Comparison of ENCODE assay signal across 8 cellular contexts in the genomic region with DNA sequence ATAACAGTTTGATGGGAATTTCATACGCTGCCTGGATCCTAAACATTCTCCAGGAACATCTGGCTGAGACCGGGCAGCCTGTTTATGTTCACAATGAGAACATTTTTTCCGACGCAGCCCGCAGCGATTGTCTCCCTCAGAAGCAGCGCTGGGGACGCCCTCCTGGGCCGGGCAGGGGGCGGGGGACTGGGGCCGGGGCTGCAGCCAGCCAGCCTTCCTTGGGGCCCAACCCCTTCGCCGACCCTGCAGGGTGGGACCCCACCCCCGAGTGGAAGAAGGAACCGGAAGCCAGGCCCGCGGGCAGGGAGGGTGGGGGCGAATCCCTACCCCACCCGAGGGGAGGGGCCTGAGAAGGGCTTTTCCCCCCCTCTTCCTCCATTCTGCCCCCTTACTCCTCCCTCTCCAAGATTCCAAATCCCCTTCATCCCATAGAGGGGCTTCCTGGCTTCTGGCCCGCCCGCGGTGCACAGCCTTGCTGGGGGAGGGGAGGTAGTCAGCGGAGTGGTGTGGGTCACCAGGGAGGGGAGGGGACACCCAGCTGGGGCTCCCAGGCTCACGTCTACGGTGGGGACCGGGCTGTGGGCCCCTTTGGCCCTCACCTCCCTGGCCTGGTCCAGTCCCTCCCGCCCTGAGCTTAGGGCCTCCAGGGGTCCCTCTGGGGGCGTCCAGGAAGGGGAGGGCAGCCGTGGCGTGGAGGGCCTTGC.
DNase-seq lines count a peak whose midpoint lies in the region; ATAC-seq, FAIRE-seq and TF ChIP-seq lines count a peak whose summit lies in the region.

No MANE protein-coding gene starts in this region.

- DNase-seq in COLO668 (lab: John Stamatoyannopoulos, UW; ENCODE audit: unreplicated experiment) (peak; percentile 25), SJSA1 (ENCODE audit: low read depth in 1 of 2, low spot score in 2 of 2) (peak; percentile 91 to 95), H1 (ENCODE audit: low read depth in 1 of 2, low spot score in 2 of 2) (peak in 1 of 2 experiments; percentile 70), mucosa of gallbladder (ENCODE audit: low spot score) (peak; percentile 52), ureter (ENCODE audit: low spot score) (peak; percentile 85), middle frontal gyrus (ENCODE audit: extremely low spot score, low spot score) (no peak)

- H2AK5ac ChIP-seq in H1 (ENCODE audit: low read depth, low read length): no peak overlapping the region

- peak overlapping the region in 3 of 4 experiments; percentile 12 to 51 (median 36); a peak in 3 of 7 replicates for H3K9ac ChIP-seq in H1 (replicated peaks in 1 of 4; ENCODE audit: extremely low read depth in 1 of 4, low read depth in 3 of 4, low read length in 3 of 4)

- H3K4me3 ChIP-seq in SJSA1 (peak overlapping the region; percentile 34), H1 (ENCODE audit: extremely low read depth in 1 of 4, insufficient read depth in 2 of 4, low read depth in 3 of 4, low read length in 4 of 4) (peak overlapping the region; percentile 39 to 72 (median 54))

- no peak overlapping the region; the same call in 1 of the 2 replicates for H2BK15ac ChIP-seq in H1 (ENCODE audit: low read length)

- peak overlapping the region; percentile 91 for H3K27ac ChIP-seq in SJSA1
- H3K27ac ChIP-seq in H1 (ENCODE audit: low read depth, low read length): no peak overlapping the region

- no peak overlapping the region for H2BK20ac ChIP-seq in H1 (ENCODE audit: low read length)

- peak overlapping the region; percentile 83 for H3K18ac ChIP-seq in H1 (ENCODE audit: extremely low read depth, low read length)

- no peak overlapping the region for H2BK120ac ChIP-seq in H1 (replicated peaks; ENCODE audit: low read depth, low read length)

- H3K4me1 ChIP-seq in SJSA1 (replicated peaks) (peaks cover 35% of the 10 kb centered on the region), H1 (replicated peaks in 1 of 4; ENCODE audit: control insufficient read depth in 3 of 4, insufficient read depth in 4 of 4, low read length in 3 of 4) (peaks cover 0 to 20% (median 11%) of the 10 kb centered on the region in 4 experiments; a peak in 6 of 7 replicates)

- H2AFZ ChIP-seq in H1 (ENCODE audit: low read length): peak overlapping the region; percentile 19; the same call in 1 of the 2 replicates

- H4K20me1 ChIP-seq in H1 (replicated peaks in 1 of 2; ENCODE audit: control insufficient read depth in 1 of 2, insufficient read depth in 2 of 2, low read length in 2 of 2): no peaks in the 10 kb centered on the region

- no peak for TF ChIP-seq EP300 in H1 (IDR thresholded peaks at IDR 0.05; ENCODE audit: borderline replicate concordance in 1 of 2, low read depth in 2 of 2, low read length in 2 of 2)

- no peaks in the 10 kb centered on the region for H3K79me1 ChIP-seq in H1 (ENCODE audit: low read depth, low read length)

- no peak overlapping the region for H3K4ac ChIP-seq in H1 (replicated peaks; ENCODE audit: insufficient read length, low read depth, low read length)

- no peak for TF ChIP-seq POLR2A in H1 (IDR thresholded peaks at IDR 0.05; ENCODE audit: control extremely low read depth in 1 of 2, low read depth in 2 of 2, low read length in 2 of 2)

- FAIRE-seq in H1 (lab: Jason Lieb, UNC): no peak

- H3K36me3 ChIP-seq in SJSA1 (no peaks in the 10 kb centered on the region), H1 (ENCODE audit: control insufficient read depth in 2 of 4, insufficient read depth in 4 of 4, low read length in 3 of 4) (no peaks in the 10 kb centered on the region)

- H3K27me3 ChIP-seq in SJSA1 (replicated peaks) (no peaks in the 10 kb centered on the region), H1 (replicated peaks in 1 of 4; ENCODE audit: control insufficient read depth in 3 of 4, extremely low read depth in 1 of 4, insufficient read depth in 3 of 4, low read length in 3 of 4) (no peaks in the 10 kb centered on the region; a peak in 2 of 7 replicates)

- H3K79me2 ChIP-seq in H1 (ENCODE audit: control insufficient read depth in 1 of 2, insufficient read depth in 2 of 2, low read length in 2 of 2): no peaks in the 10 kb centered on the region

- peak overlapping the region; percentile 2 for H4K5ac ChIP-seq in H1 (ENCODE audit: insufficient read length, low read depth, low read length)

- H4K8ac ChIP-seq in H1 (ENCODE audit: extremely low read depth, insufficient read depth, low read length): peak overlapping the region; percentile 81; the same call in 1 of the 2 replicates

- no peak overlapping the region for H3K14ac ChIP-seq in H1 (ENCODE audit: insufficient read length)

- TF ChIP-seq CTCF in H1 (IDR thresholded peaks at IDR 0.05; ENCODE audit: control extremely low read depth in 1 of 3, insufficient read depth in 1 of 3, low read depth in 1 of 3, low read length in 3 of 3): no peak

- H3K9me3 ChIP-seq in SJSA1 (replicated peaks): no peaks in the 10 kb centered on the region
- H3K9me3 ChIP-seq in H1 (ENCODE audit: insufficient read depth in 2 of 2, low read depth in 1 of 2, low read length in 1 of 2): no peaks in the 10 kb centered on the region

- H4K91ac ChIP-seq in H1 (replicated peaks; ENCODE audit: insufficient read length, low read length): peak overlapping the region; percentile 79

- no peak for TF ChIP-seq RAD21 in H1 (IDR thresholded peaks at IDR 0.05 in 1 of 2, conservative IDR thresholded peaks at IDR 0.05 in 1 of 2; ENCODE audit: low read depth in 2 of 2, low read length in 2 of 2)

- POLR2A ChIA-PET in H1 (lab: Charles Lee; ENCODE audit: partially characterized antibody): interaction anchor here (1.6 to 1.7 kb wide), 3 partner anchors 9 to 157 kb away, joined by 4 to 5 read pairs (median 5); no protein-coding TSS in a partner anchor

- H3K23me2 ChIP-seq in H1 (ENCODE audit: low read depth, low read length): peaks cover 13% of the 10 kb centered on the region; the same call in 1 of the 2 replicates

- H2BK5ac ChIP-seq in H1 (ENCODE audit: low read depth, low read length): no peak overlapping the region; the same call in 1 of the 2 replicates

- H3K4me2 ChIP-seq in H1 (ENCODE audit: insufficient read depth in 1 of 2, low read depth in 2 of 2, low read length in 2 of 2): peak overlapping the region; percentile 75 to 88

- WGBS in H1 (ENCODE audit: extremely low coverage in 1 of 2, insufficient coverage in 1 of 2, insufficient read length in 1 of 2, insufficient replicate concordance in 2 of 2, low coverage in 1 of 2, low lambda C conversion rate in 2 of 2, missing lambda C conversion rate in 1 of 2), 2 experiments: 17% methylated on average over 7 of the region's 30 CpGs; no CpG with 5 or more reads in 1 of the 2 experiments

- H3K23ac ChIP-seq in H1 (ENCODE audit: insufficient read length): no peak overlapping the region

- CTCF ChIA-PET in H1 (lab: Charles Lee; ENCODE audit: partially characterized antibody): interaction anchor here (0.9 to 2.4 kb wide), 3 partner anchors 21 to 125 kb away, joined by 3 to 5 read pairs (median 3); no protein-coding TSS in a partner anchor

- H2BK12ac ChIP-seq in H1 (ENCODE audit: low read depth, low read length): no peak overlapping the region

- ATAC-seq in GM19023 (IDR thresholded peaks at IDR 0.05; ENCODE audit: unreplicated experiment) (no peak), GM21528 (IDR thresholded peaks at IDR 0.05; ENCODE audit: low FRiP score, unreplicated experiment) (no peak)

- H3K56ac ChIP-seq in H1 (replicated peaks; ENCODE audit: insufficient read length, low read depth, low read length): peak overlapping the region; percentile 34

TF ChIP-seq in H1, 55 proteins besides CTCF, POLR2A, EP300 and RAD21:
- TF ChIP-seq TBP (IDR thresholded peaks at IDR 0.05; ENCODE audit: low read depth, low read length) (no peak), YY1 (IDR thresholded peaks at IDR 0.05; ENCODE audit: low read depth, low read length) (no peak), CREB1 (IDR thresholded peaks at IDR 0.05) (no peak), NANOG (IDR thresholded peaks at IDR 0.05; ENCODE audit: insufficient read depth, low read depth, low read length, poor library complexity, severe bottlenecking) (no peak), RXRA (IDR thresholded peaks at IDR 0.05; ENCODE audit: insufficient read depth, low read depth, low read length) (no peak), BCL11A (IDR thresholded peaks at IDR 0.05; ENCODE audit: low read depth in 2 of 2, low read length in 2 of 2) (no peak), KDM4A (IDR thresholded peaks at IDR 0.05; ENCODE audit: low read depth, low read length, severe bottlenecking) (peak; percentile 54), ASH2L (IDR thresholded peaks at IDR 0.05; ENCODE audit: low read length) (peak; percentile 44), SAP30 (IDR thresholded peaks at IDR 0.05; ENCODE audit: insufficient read depth, insufficient replicate concordance, low read length) (no peak), GTF2F1 (IDR thresholded peaks at IDR 0.05; ENCODE audit: borderline replicate concordance, low read depth, low read length) (no peak), SP4 (IDR thresholded peaks at IDR 0.05; ENCODE audit: low read length) (no peak)
- TF ChIP-seq, protein P1, sequence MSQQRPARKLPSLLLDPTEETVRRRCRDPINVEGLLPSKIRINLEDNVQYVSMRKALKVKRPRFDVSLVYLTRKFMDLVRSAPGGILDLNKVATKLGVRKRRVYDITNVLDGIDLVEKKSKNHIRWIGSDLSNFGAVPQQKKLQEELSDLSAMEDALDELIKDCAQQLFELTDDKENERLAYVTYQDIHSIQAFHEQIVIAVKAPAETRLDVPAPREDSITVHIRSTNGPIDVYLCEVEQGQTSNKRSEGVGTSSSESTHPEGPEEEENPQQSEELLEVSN (IDR thresholded peaks at IDR 0.05): no peak
